23 cellular contexts compared by ENCODE assay signal in genomic region chr7:92788559-92789183, GRCh38.
DNase-seq lines count a peak whose midpoint lies in the region; ATAC-seq and TF ChIP-seq lines count a peak whose summit lies in the region.
"Had no signal": no experiment of that assay in that cellular context is flagged by ENCODE, and none has a peak within 500 bp of the region (broad histone marks: within the 10 kb centered on the region; RNA-seq: fewer than 3 reads in every experiment).

No MANE protein-coding gene starts in this region.

- no peak overlapping the region for H3K9ac ChIP-seq in DND-41 (ENCODE audit: low read depth, low read length)

- peaks cover 7% of the 10 kb centered on the region for H3K9me3 ChIP-seq in DND-41 (ENCODE audit: insufficient read depth, low read length, severe bottlenecking)
- H3K9me3 ChIP-seq: vagina had no signal

- peaks cover 58% of the 10 kb centered on the region; the same call in 1 of the 2 replicates for H4K20me1 ChIP-seq in DND-41 (ENCODE audit: insufficient read depth, low read length)

- no peak overlapping the region for H2AFZ ChIP-seq in DND-41 (ENCODE audit: low read depth, low read length)
- H2AFZ ChIP-seq: PC-9 had no signal

- H3K4me3 Mint-ChIP-seq in activated naive CD8-positive, alpha-beta T cell treated with anti-CD3 and anti-CD28 coated beads, Interleukin-2, amount 50 U/mL, for 24 hours, result no peak overlapping the region
- H3K4me3 Mint-ChIP-seq: CD4-positive, alpha-beta memory T cell; memory B cell; stimulated activated naive B cell treated with anti-CD40 and anti-IgM and Interleukin-4, amounts not matched to agents 10 μg/mL and 1 μg/mL and 100 μg/mL, for 72 hours had no signal

- ATAC-seq in DND-41 (ENCODE audit: insufficient read depth, low read depth) (0 out of 3 replicates have a peak, but pooled peaks have one; percentile 24), HG03439 (IDR thresholded peaks at IDR 0.05; ENCODE audit: unreplicated experiment) (no peak)
- no peak for ATAC-seq in activated naive CD8-positive, alpha-beta T cell treated with anti-CD3 and anti-CD28 coated beads, Interleukin-2, amount 50 U/mL, for 24 hours
- ATAC-seq: left cardiac atrium; stimulated activated naive B cell treated with anti-CD40 and anti-IgM and Interleukin-4, amounts not matched to agents 10 μg/mL and 1 μg/mL and 100 μg/mL, for 72 hours had no signal

- peaks cover 66% of the 10 kb centered on the region for H3K4me1 ChIP-seq in DND-41 (ENCODE audit: insufficient read depth, low read length)

- no peak overlapping the region for H3K4me2 ChIP-seq in DND-41 (ENCODE audit: insufficient read depth, low read length)
- H3K4me2 ChIP-seq: PC-9, smooth muscle cell had no signal

- H3K27ac ChIP-seq in DND-41 (ENCODE audit: low read length), result peak overlapping the region; percentile 49
- H3K27ac ChIP-seq: PC-9, vagina had no signal

- no peak for TF ChIP-seq POLR2A in NB4 (IDR thresholded peaks at IDR 0.05; ENCODE audit: extremely low read depth, insufficient read length)

- H3K4me3 ChIP-seq in DND-41 (ENCODE audit: low read depth in 1 of 2, low read length in 2 of 2) (no peak overlapping the region), NB4 (ENCODE audit: low read depth, low read length) (no peak overlapping the region)
- H3K4me3 ChIP-seq: MG63, PC-9, smooth muscle cell, vagina had no signal

- peak; percentile 45 for DNase-seq in ACHN
- no peak for DNase-seq in DND-41
- DNase-seq in NB4 (ENCODE audit: low read depth), result peak; percentile 18
- DNase-seq in activated naive CD8-positive, alpha-beta T cell treated with anti-CD3 and anti-CD28 coated beads, Interleukin-2, amount 50 U/mL, for 24 hours, result no peak
- DNase-seq in HUDEP-2 (lab: John Stamatoyannopoulos, UW; ENCODE audit: unreplicated experiment in 76 of 76), result no peak
- no peak for DNase-seq in head of caudate nucleus
- DNase-seq: activated CD4-positive, alpha-beta T cell treated with anti-CD3 and anti-CD28 coated beads, Interleukin-2, amount 50 U/mL, for 1 hour; amygdala; CD4-positive, alpha-beta memory T cell; glutamatergic neuron; left cardiac atrium; MG63; NCI-H1694; NCI-H2171 treated with DMSO at 0.1 percent for 48 hours; NCI-H69; nucleus accumbens; PC-9; SIG-M5; stimulated activated naive B cell treated with anti-CD40 and anti-IgM and Interleukin-4, amounts not matched to agents 10 μg/mL and 1 μg/mL and 100 μg/mL, for 72 hours had no signal

- H3K27ac Mint-ChIP-seq in activated naive CD8-positive, alpha-beta T cell treated with anti-CD3 and anti-CD28 coated beads, Interleukin-2, amount 50 U/mL, for 24 hours, result peak overlapping the region; percentile 17
- H3K27ac Mint-ChIP-seq: CD4-positive, alpha-beta memory T cell; memory B cell; stimulated activated naive B cell treated with anti-CD40 and anti-IgM and Interleukin-4, amounts not matched to agents 10 μg/mL and 1 μg/mL and 100 μg/mL, for 72 hours had no signal

- TF ChIP-seq CTCF in DND-41 (IDR thresholded peaks at IDR 0.05; ENCODE audit: borderline replicate concordance, extremely low read depth, low read length, poor library complexity, severe bottlenecking) (no peak), NB4 (IDR thresholded peaks at IDR 0.05; ENCODE audit: low read depth, low read length) (no peak)

- peaks cover 72% of the 10 kb centered on the region for H3K36me3 Mint-ChIP-seq in activated naive CD8-positive, alpha-beta T cell treated with anti-CD3 and anti-CD28 coated beads, Interleukin-2, amount 50 U/mL, for 24 hours (ENCODE audit: low read depth)

- peaks cover 68% of the 10 kb centered on the region for H3K4me1 Mint-ChIP-seq in activated naive CD8-positive, alpha-beta T cell treated with anti-CD3 and anti-CD28 coated beads, Interleukin-2, amount 50 U/mL, for 24 hours

- no peaks in the 10 kb centered on the region for H3K27me3 ChIP-seq in DND-41 (ENCODE audit: insufficient read depth, low read length, poor library complexity)
- H3K27me3 ChIP-seq: MG63, vagina had no signal

- no peaks in the 10 kb centered on the region for H3K27me3 Mint-ChIP-seq in activated naive CD8-positive, alpha-beta T cell treated with anti-CD3 and anti-CD28 coated beads, Interleukin-2, amount 50 U/mL, for 24 hours
- H3K27me3 Mint-ChIP-seq: CD4-positive, alpha-beta memory T cell; memory B cell; stimulated activated naive B cell treated with anti-CD40 and anti-IgM and Interleukin-4, amounts not matched to agents 10 μg/mL and 1 μg/mL and 100 μg/mL, for 72 hours had no signal

- in situ Hi-C loops in ACHN (cut with HindIII; ENCODE audit: low pct_ligation_motif_present, low pct_unique_long_range_greater_than_20kb, low sequenced_read_pairs), result no loop called here

- peaks cover 85% of the 10 kb centered on the region for H3K36me3 ChIP-seq in DND-41 (ENCODE audit: insufficient read depth, low read length)
- H3K36me3 ChIP-seq: vagina had no signal

- intact Hi-C loops in head of caudate nucleus (cut with DNase I), result no loop called here

- H3K9me3 Mint-ChIP-seq in activated naive CD8-positive, alpha-beta T cell treated with anti-CD3 and anti-CD28 coated beads, Interleukin-2, amount 50 U/mL, for 24 hours, result peaks cover 22% of the 10 kb centered on the region

- peaks cover 100% of the 10 kb centered on the region for H3K79me2 ChIP-seq in DND-41 (ENCODE audit: insufficient read depth, low read length)

Comparison
In these comparisons a context has a peak if more than half of its experiments do, and no peak if none do; other contexts are left out.
1. DNase-seq: peak in ACHN (single experiment) and NB4 (single experiment); none in DND-41 (single experiment), activated naive CD8-positive, alpha-beta T cell treated with anti-CD3 and anti-CD28 coated beads, Interleukin-2, amount 50 U/mL, for 24 hours (single experiment), HUDEP-2 (0 of 76) and head of caudate nucleus (0 of 42).